In genomic region chr5:91478096-91478495, GRCh38 we compare ENCODE assay signal across 17 cellular contexts.
DNase-seq lines count a peak whose midpoint lies in the region; ATAC-seq lines count a peak whose summit lies in the region.
"Had no signal": no experiment of that assay in that cellular context is flagged by ENCODE, and none has a peak within 500 bp of the region (broad histone marks: within the 10 kb centered on the region; RNA-seq: fewer than 3 reads in every experiment).

No MANE protein-coding gene starts in this region.

- peaks cover 0 to 4% (median 0%) of the 10 kb centered on the region in 3 donors for H3K36me3 Mint-ChIP-seq in immature natural killer cell
- H3K36me3 Mint-ChIP-seq: CD4-positive, alpha-beta memory T cell had no signal

- H3K4me1 Mint-ChIP-seq in immature natural killer cell: peaks cover 33 to 53% of the 10 kb centered on the region in 2 donors

- peaks cover 0 to 5% (median 2%) of the 10 kb centered on the region in 3 donors for H3K27me3 Mint-ChIP-seq in immature natural killer cell (ENCODE audit: low read depth in 3 of 3)
- H3K27me3 Mint-ChIP-seq: CD4-positive, alpha-beta memory T cell had no signal

- H3K4me3 Mint-ChIP-seq in immature natural killer cell: peak overlapping the region in 2 of 5 donors; percentile 44 to 72
- H3K4me3 Mint-ChIP-seq: CD4-positive, alpha-beta memory T cell had no signal

- no peak for ATAC-seq in GM18858 (IDR thresholded peaks at IDR 0.05; ENCODE audit: unreplicated experiment)
- ATAC-seq: GM12878 had no signal

- DNase-seq in DMS 273 treated with DMSO at 0.1 percent for 48 hours (lab: John Stamatoyannopoulos, UW): peak; percentile 62
- DNase-seq in LHCN-M2 (ENCODE audit: low read depth): peak; percentile 36
- DNase-seq in immature natural killer cell: no peak
- no peak for DNase-seq in activated CD4-positive, alpha-beta T cell treated with anti-CD3 and anti-CD28 coated beads, Interleukin-2, amount 50 U/mL, for 4 hours
- no peak for DNase-seq in hypothalamus (lab: John Stamatoyannopoulos, UW)
- DNase-seq: C1 segment of cervical spinal cord; Calu3; CD4-positive, alpha-beta memory T cell; COR-L47; DMS79; EL; GDM1; GOT3; H7; HCEC 1CT had no signal

- peak overlapping the region in 5 of 6 donors; percentile 4 to 67 (median 26) for H3K27ac Mint-ChIP-seq in immature natural killer cell
- H3K27ac Mint-ChIP-seq: CD4-positive, alpha-beta memory T cell had no signal

- peaks cover 0 to 3% (median 0%) of the 10 kb centered on the region in 6 donors for H3K9me3 Mint-ChIP-seq in immature natural killer cell

Comparison
In these comparisons a context has a peak if more than half of its experiments do, and no peak if none do; other contexts are left out.
1. DNase-seq: peak in DMS 273 treated with DMSO at 0.1 percent for 48 hours (single experiment) and LHCN-M2 (single experiment); none in immature natural killer cell (0 of 3), activated CD4-positive, alpha-beta T cell treated with anti-CD3 and anti-CD28 coated beads, Interleukin-2, amount 50 U/mL, for 4 hours (0 of 2) and hypothalamus (0 of 51).